ENCODE assay signal across 1 cellular context in the genomic region with DNA sequence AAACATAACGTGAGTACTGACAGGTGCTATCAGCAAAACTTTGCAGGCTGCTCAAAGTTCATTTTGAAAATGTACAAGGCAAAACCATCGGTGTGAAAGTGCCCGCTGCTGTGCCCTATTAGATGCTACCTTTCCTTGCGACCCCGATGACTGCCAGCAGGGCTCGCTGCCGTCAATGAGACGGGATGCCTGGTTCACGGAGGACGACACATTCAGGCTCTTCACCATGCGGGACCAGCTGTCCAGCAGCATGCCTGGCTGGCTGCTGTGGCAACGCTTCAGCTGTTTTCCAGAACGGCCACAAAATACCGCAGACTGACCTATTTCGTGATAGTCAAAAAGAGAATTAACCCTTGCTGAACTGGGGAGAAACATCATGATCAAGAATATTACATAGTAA.
TF ChIP-seq lines count a peak whose summit lies in the region.

No MANE protein-coding gene starts in this region.

TF ChIP-seq in WTC11, 78 proteins besides CTCF, POLR2A, EP300 and RAD21 (continued from another document):
- no peak for TF ChIP-seq NFYB (CRISPR knock-in tag; conservative IDR thresholded peaks at IDR 0.05; ENCODE audit: low read depth)
- TF ChIP-seq ESRRA (CRISPR knock-in tag; IDR thresholded peaks at IDR 0.05; ENCODE audit: borderline replicate concordance), result no peak
- TF ChIP-seq CBFB (CRISPR knock-in tag; IDR thresholded peaks at IDR 0.05; ENCODE audit: low read depth), result no peak
- TF ChIP-seq USF1 (CRISPR knock-in tag; IDR thresholded peaks at IDR 0.05), result no peak
